ENCODE assay signal across 8 cellular contexts in genomic region chr14:59483360-59483759, GRCh38. TPM values are rescaled to one million over a fixed set of nuclear protein-coding genes. Genes with fewer than 3 reads are reported as not detected.
DNase-seq lines count a peak whose midpoint lies in the region; ATAC-seq, FAIRE-seq and TF ChIP-seq lines count a peak whose summit lies in the region.

No MANE protein-coding gene starts in this region.

- H3K4me1 ChIP-seq in IMR-90 (ENCODE audit: control insufficient read depth, insufficient read depth, low read length) = peaks cover 9% of the 10 kb centered on the region
- H3K4me1 ChIP-seq in astrocyte (ENCODE audit: insufficient read depth, low read length) = peaks cover 26% of the 10 kb centered on the region
- H3K4me1 ChIP-seq in smooth muscle cell (ENCODE audit: low read depth) = peaks cover 15% of the 10 kb centered on the region

- FAIRE-seq in astrocyte (lab: Jason Lieb, UNC) = no peak

- H4K20me1 ChIP-seq in IMR-90 (ENCODE audit: insufficient read depth, low read length) (peaks cover 14% of the 10 kb centered on the region; the same call in 1 of the 2 replicates), astrocyte (ENCODE audit: insufficient read depth, low read length) (peaks cover 11% of the 10 kb centered on the region), smooth muscle cell (ENCODE audit: low read depth) (peaks cover 37% of the 10 kb centered on the region)

- peak overlapping the region; percentile 48 for H4K5ac ChIP-seq in IMR-90 (ENCODE audit: low read depth, low read length)

- peak overlapping the region; percentile 99 for H2AK9ac ChIP-seq in IMR-90 (replicated peaks; ENCODE audit: low read depth, low read length, poor library complexity)

- dilution Hi-C loops in IMR-90 (cut with HindIII; ENCODE audit: low sequenced_read_pairs, unreplicated experiment) = no loop called here

- H3K27ac ChIP-seq in IMR-90 (ENCODE audit: insufficient read depth, low read length) (peak overlapping the region; percentile 93), astrocyte (ENCODE audit: low read depth, low read length) (peak overlapping the region; percentile 96), smooth muscle cell (ENCODE audit: low read depth) (peak overlapping the region; percentile 83)

- in situ Hi-C loops in Caki2 (cut with HindIII; ENCODE audit: low pct_unique_long_range_greater_than_20kb, low sequenced_read_pairs) = no loop called here
- in situ Hi-C loops in IMR-90 (cut with MboI; ENCODE audit: low sequenced_read_pairs) = loop anchor here (25.0 kb wide), 1 partner anchor 604 kb away; the partner anchor contains the start of gene PCNX4

- peak; percentile 47; the same call in 1 of the 2 replicates for TF ChIP-seq POLR2A in IMR-90 (IDR thresholded peaks at IDR 0.05; ENCODE audit: low read depth, low read length)

- H3K79me2 ChIP-seq in astrocyte (ENCODE audit: insufficient read depth, low read length) = peaks cover 96% of the 10 kb centered on the region
- H3K79me2 ChIP-seq in smooth muscle cell (ENCODE audit: low read depth) = peaks cover 68% of the 10 kb centered on the region

- intact Hi-C loops in IMR-90 (cut with micrococcal nuclease) = no loop called here

- peak overlapping the region; percentile 94 for H4K91ac ChIP-seq in IMR-90 (ENCODE audit: insufficient read depth, low read depth, low read length)

- H3K27me3 Mint-ChIP-seq in astrocyte (ENCODE audit: low read depth, unreplicated experiment) = no peaks in the 10 kb centered on the region

- BruUV-seq in IMR-90 (replicated peaks; lab: Mats Ljungman, UMichigan) = no TSS peak

- H3K36me3 ChIP-seq in IMR-90 (ENCODE audit: control insufficient read depth, insufficient read depth, low read length) (peaks cover 6% of the 10 kb centered on the region), astrocyte (ENCODE audit: insufficient read depth, low read length) (peaks cover 8% of the 10 kb centered on the region), smooth muscle cell (ENCODE audit: low read depth) (peaks cover 3% of the 10 kb centered on the region)

- no peaks in the 10 kb centered on the region for H3K9me3 ChIP-seq in IMR-90 (ENCODE audit: control insufficient read depth, insufficient read depth, low read length)
- no peaks in the 10 kb centered on the region for H3K9me3 ChIP-seq in astrocyte (ENCODE audit: insufficient read depth, low read depth, low read length)
- H3K9me3 ChIP-seq in iPS-18c (ENCODE audit: control insufficient read depth, insufficient read depth, low read length) = peaks cover 2% of the 10 kb centered on the region
- H3K9me3 ChIP-seq in smooth muscle cell (replicated peaks; ENCODE audit: low read depth) = no peaks in the 10 kb centered on the region

- peak overlapping the region; percentile 97 for H3K4ac ChIP-seq in IMR-90 (ENCODE audit: low read depth, low read length)

- peak overlapping the region; percentile 87 for H3K4me2 ChIP-seq in IMR-90 (ENCODE audit: low read depth, low read length)
- H3K4me2 ChIP-seq in astrocyte (ENCODE audit: low read length) = peak overlapping the region; percentile 94
- peak overlapping the region; percentile 86 for H3K4me2 ChIP-seq in smooth muscle cell

- POLR2A ChIA-PET in IMR-90 (lab: Charles Lee; ENCODE audit: unreplicated experiment) = no interaction called here

- peak overlapping the region; percentile 100 for H3K27ac Mint-ChIP-seq in astrocyte (ENCODE audit: unreplicated experiment)

- H3K4me3 ChIP-seq in IMR-90 (ENCODE audit: insufficient read depth, low read depth, low read length) = peak overlapping the region; percentile 94
- H3K4me3 ChIP-seq in astrocyte (ENCODE audit: insufficient read depth, low read depth, low read length) = peak overlapping the region; percentile 85
- H3K4me3 ChIP-seq in iPS-18c (ENCODE audit: insufficient read depth, low read depth, low read length) = peak overlapping the region; percentile 72
- peak overlapping the region; percentile 80 for H3K4me3 ChIP-seq in smooth muscle cell

- H3K79me1 ChIP-seq in IMR-90 (ENCODE audit: low read depth in 1 of 2, low read length in 2 of 2) = peaks cover 7 to 52% of the 10 kb centered on the region in 2 experiments

- no peaks in the 10 kb centered on the region for H3K9me3 Mint-ChIP-seq in astrocyte (ENCODE audit: unreplicated experiment)

- H2AK5ac ChIP-seq in IMR-90 (ENCODE audit: low read depth, low read length) = peak overlapping the region; percentile 99

- no peak for TF ChIP-seq CTCF in IMR-90 (conservative IDR thresholded peaks at IDR 0.05; ENCODE audit: low read depth, low read length)
- TF ChIP-seq CTCF in astrocyte (IDR thresholded peaks at IDR 0.05; ENCODE audit: insufficient read depth, low read depth, low read length) = no peak
- TF ChIP-seq CTCF in smooth muscle cell (IDR thresholded peaks at IDR 0.05; ENCODE audit: borderline replicate concordance, insufficient read depth, poor library complexity, severe bottlenecking) = no peak

- H3K4me1 Mint-ChIP-seq in astrocyte (ENCODE audit: low read depth, unreplicated experiment) = peaks cover 28% of the 10 kb centered on the region

- H3K27me3 ChIP-seq in IMR-90 (ENCODE audit: control insufficient read depth, insufficient read depth, low read length) (no peaks in the 10 kb centered on the region), astrocyte (ENCODE audit: insufficient read depth, low read length) (no peaks in the 10 kb centered on the region), smooth muscle cell (ENCODE audit: low read depth) (no peaks in the 10 kb centered on the region)

- H3F3A ChIP-seq in smooth muscle cell (ENCODE audit: low read depth) = no peaks in the 10 kb centered on the region

- TF ChIP-seq RAD21 in IMR-90 (IDR thresholded peaks at IDR 0.05; ENCODE audit: low read length) = no peak

- peak overlapping the region; percentile 69; the same call in 2 of the 3 replicates for H2BK15ac ChIP-seq in IMR-90 (ENCODE audit: low read depth, low read length)

- H3K23ac ChIP-seq in IMR-90 (ENCODE audit: low read depth, low read length) = peak overlapping the region; percentile 99

- H2BK5ac ChIP-seq in IMR-90 (ENCODE audit: low read depth, low read length, poor library complexity, severe bottlenecking) = peak overlapping the region; percentile 97

- H2BK120ac ChIP-seq in IMR-90 (ENCODE audit: low read depth, low read length) = peak overlapping the region; percentile 92

- peak overlapping the region; percentile 99 for H3K4me3 Mint-ChIP-seq in astrocyte (ENCODE audit: unreplicated experiment)

- peak overlapping the region; percentile 99 for H3K9ac ChIP-seq in IMR-90 (ENCODE audit: low read depth, low read length)
- peak overlapping the region; percentile 96 for H3K9ac ChIP-seq in astrocyte (ENCODE audit: low read length)
- peak overlapping the region; percentile 76 for H3K9ac ChIP-seq in smooth muscle cell (ENCODE audit: low read depth)

- DNase-seq in Caki2 (ENCODE audit: low read depth) = peak; percentile 47
- DNase-seq in IMR-90 = peak; percentile 84
- DNase-seq in astrocyte (ENCODE audit: low read depth) = peak; percentile 88
- DNase-seq in smooth muscle cell (lab: John Stamatoyannopoulos, UW; ENCODE audit: unreplicated experiment) = no peak
- no peak for DNase-seq in NCI-H526 treated with DMSO at 0.1 percent for 48 hours (lab: John Stamatoyannopoulos, UW)
- no peak for DNase-seq in MV-4-11 (lab: John Stamatoyannopoulos, UW)

- peaks cover 10% of the 10 kb centered on the region for H3K9me1 ChIP-seq in IMR-90 (ENCODE audit: insufficient read depth, low read length)

- CTCF ChIA-PET in IMR-90 (lab: Yijun Ruan, JAX) = interaction anchor here (2.6 kb wide), 1 partner anchor 12 kb away, joined by 12 read pairs; no protein-coding TSS in a partner anchor

- H3K56ac ChIP-seq in IMR-90 (ENCODE audit: extremely low read depth, insufficient read depth, low read length) = peak overlapping the region; percentile 99

- peaks cover 9% of the 10 kb centered on the region for H3K36me3 Mint-ChIP-seq in astrocyte (ENCODE audit: low read depth, unreplicated experiment)

- H4K8ac ChIP-seq in IMR-90 (ENCODE audit: low read depth in 2 of 2, low read length in 2 of 2) = peak overlapping the region; percentile 79

- H2BK20ac ChIP-seq in IMR-90 (ENCODE audit: low read depth, low read length) = peak overlapping the region; percentile 81

- peak overlapping the region; percentile 97 for H3K14ac ChIP-seq in IMR-90 (replicated peaks; ENCODE audit: low read depth, low read length)

- H3K18ac ChIP-seq in IMR-90 (ENCODE audit: low read depth, low read length) = peak overlapping the region; percentile 90

- 0% methylated on average over 4 of the region's 14 CpGs; no CpG with 5 or more reads in 1 of the 2 experiments for WGBS in IMR-90 (ENCODE audit: extremely low coverage in 2 of 2, insufficient read length in 1 of 2), 2 experiments
- 1% methylated on average over 14 of the region's 14 CpGs for WGBS in smooth muscle cell (ENCODE audit: low lambda C conversion rate)

- ATAC-seq in IMR-90 (ENCODE audit: low read depth) (peak; percentile 6), HG02678 (IDR thresholded peaks at IDR 0.05; ENCODE audit: unreplicated experiment) (no peak)

- H2AFZ ChIP-seq in IMR-90 (replicated peaks; ENCODE audit: low read length, poor library complexity) (peak overlapping the region; percentile 98), astrocyte (ENCODE audit: low read depth, low read length) (peak overlapping the region; percentile 71), smooth muscle cell (ENCODE audit: low read depth) (peak overlapping the region; percentile 69)

RNA-seq across cellular contexts. Expression of gene L3HYPDH, which starts 0.8 kb away (rescaled TPM):
- 42.2 and 60.6 TPM in 2 replicates for total RNA-seq in Caki2 (2014; rRNA removed; shearing (Covaris generic); ENCODE audit: low replicate concordance)
- total RNA-seq in IMR-90 (2012; rRNA removed) (40.9 and 54.7 TPM in 2 replicates), astrocyte (57.2 and 62.8 TPM in 2 replicates), smooth muscle cell (33.5 and 45.8 TPM in 2 replicates)
- polyA plus RNA-seq in IMR-90 (2012; rRNA removed) (45.3 and 49.1 TPM in 2 replicates), smooth muscle cell (27.7 and 33.7 TPM in 2 replicates)
- 13.5 and 29.2 TPM in 2 replicates for polyA plus RNA-seq in IMR-90 (2012; cell fraction: cytosol; rRNA removed)
- 181 and 246 TPM in 2 replicates for polyA plus RNA-seq in IMR-90 (2012; cell fraction: nucleus; rRNA removed; ENCODE audit: low replicate concordance)

RNA-seq across cellular contexts. Expression of gene JKAMP, which starts 1.0 kb away (rescaled TPM):
- 64.1 and 119 TPM in 2 replicates for total RNA-seq in Caki2 (2014; rRNA removed; shearing (Covaris generic); ENCODE audit: low replicate concordance)
- 62.2 and 124 TPM in 2 replicates for total RNA-seq in IMR-90 (2012; rRNA removed)
- 90.1 and 101 TPM in 2 replicates for polyA plus RNA-seq in IMR-90 (2012; rRNA removed)
- 16.5 and 17.9 TPM in 2 replicates for polyA plus RNA-seq in IMR-90 (2012; cell fraction: cytosol; rRNA removed)
- polyA plus RNA-seq in IMR-90 (2012; cell fraction: nucleus; rRNA removed; ENCODE audit: low replicate concordance) = 35.2 and 151 TPM in 2 replicates
- 68.8 and 74.6 TPM in 2 replicates for total RNA-seq in astrocyte
- 141 and 147 TPM in 2 replicates for total RNA-seq in smooth muscle cell
- 72.3 and 81.2 TPM in 2 replicates for polyA plus RNA-seq in smooth muscle cell

RNA-seq across cellular contexts. Expression of gene GPR135, which starts 18.2 kb away (rescaled TPM):
- 0.71 TPM in 1 of 2 replicates, not detected in the other for total RNA-seq in Caki2 (2014; rRNA removed; shearing (Covaris generic); ENCODE audit: low replicate concordance)
- 1.3 and 1.7 TPM in 2 replicates for total RNA-seq in IMR-90 (2012; rRNA removed)
- polyA plus RNA-seq in IMR-90 (2012; rRNA removed) = 1.9 and 2.4 TPM in 2 replicates
- polyA plus RNA-seq in IMR-90 (2012; cell fraction: cytosol; rRNA removed) = 0.17 and 1.6 TPM in 2 replicates
- polyA plus RNA-seq in IMR-90 (2012; cell fraction: nucleus; rRNA removed; ENCODE audit: low replicate concordance) = 18.5 and 37.9 TPM in 2 replicates
- 6.2 and 6.7 TPM in 2 replicates for total RNA-seq in astrocyte
- 2.1 and 3.1 TPM in 2 replicates for total RNA-seq in smooth muscle cell
- polyA plus RNA-seq in smooth muscle cell = 0.40 and 1.1 TPM in 2 replicates

Comparison
In these comparisons a context has a peak if more than half of its experiments do, and no peak if none do; other contexts are left out.
1. DNase-seq: peak in Caki2 (single experiment), IMR-90 (single experiment) and astrocyte (single experiment); none in smooth muscle cell (single experiment), NCI-H526 treated with DMSO at 0.1 percent for 48 hours (single experiment) and MV-4-11 (single experiment).
2. Peak in every context shown above with its lines, with median percentiles within 50 percentile points of each other: H2AFZ ChIP-seq, H3K27ac ChIP-seq, H3K4me2 ChIP-seq, H3K4me3 ChIP-seq and H3K9ac ChIP-seq.